Comparison of ENCODE assay signal across 23 cellular contexts in the genomic region with DNA sequence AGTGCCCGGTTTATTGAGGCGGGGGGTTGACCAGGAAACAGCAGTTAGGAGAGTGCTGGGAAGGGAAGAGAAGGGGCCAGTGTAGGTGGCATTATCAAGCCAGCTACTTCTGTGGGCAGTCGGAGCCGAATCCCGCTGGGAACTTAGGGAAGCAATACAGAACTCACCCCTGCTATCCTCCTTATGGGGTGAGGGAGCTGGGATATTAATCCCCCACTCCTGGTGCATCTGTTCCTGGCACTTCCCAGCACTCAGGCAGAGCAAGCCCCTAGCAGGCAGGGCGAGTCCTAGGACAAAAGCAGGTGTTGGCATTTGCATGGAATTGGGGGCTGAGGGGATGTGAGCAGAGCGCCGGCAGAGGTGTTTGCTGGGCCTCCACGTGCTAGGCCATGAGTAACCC. TPM values are rescaled to one million over a fixed set of nuclear protein-coding genes. Genes with fewer than 3 reads are reported as not detected.
DNase-seq lines count a peak whose midpoint lies in the region; ATAC-seq and TF ChIP-seq lines count a peak whose summit lies in the region.
"Had no signal": no experiment of that assay in that cellular context is flagged by ENCODE, and none has a peak within 500 bp of the region (broad histone marks: within the 10 kb centered on the region; RNA-seq: fewer than 3 reads in every experiment).

No MANE protein-coding gene starts in this region.

- TF ChIP-seq EP300 in sigmoid colon (IDR thresholded peaks at IDR 0.05): no peak

- H3K36me3 ChIP-seq in ACC112 (ENCODE audit: insufficient read depth, low read length) (peaks cover 17% of the 10 kb centered on the region), HUES48 (ENCODE audit: control insufficient read depth, insufficient read depth, low read length) (no peaks in the 10 kb centered on the region), endodermal cell (ENCODE audit: control insufficient read depth, insufficient read depth, low read length) (peaks cover 87% of the 10 kb centered on the region), sigmoid colon (no peaks in the 10 kb centered on the region)
- H3K36me3 ChIP-seq: uterus had no signal

- H3K27me3 ChIP-seq in ACC112 (ENCODE audit: insufficient read depth, low read length): no peaks in the 10 kb centered on the region
- no peaks in the 10 kb centered on the region for H3K27me3 ChIP-seq in HUES48 (ENCODE audit: control insufficient read depth, insufficient read depth, low read length)
- no peaks in the 10 kb centered on the region for H3K27me3 ChIP-seq in endodermal cell (ENCODE audit: control insufficient read depth, insufficient read depth, low read length, poor library complexity, severe bottlenecking)
- no peaks in the 10 kb centered on the region for H3K27me3 ChIP-seq in sigmoid colon
- H3K27me3 ChIP-seq: uterus had no signal

- H3K9ac ChIP-seq in HUES48 (ENCODE audit: low read depth, low read length) (no peak overlapping the region), endodermal cell (ENCODE audit: extremely low read depth, low read length, poor library complexity, severe bottlenecking) (no peak overlapping the region)

- 87 to 94% methylated on average over 2 to 9 of the region's 9 CpGs for WGBS in endodermal cell (ENCODE audit: insufficient coverage in 1 of 2, insufficient read length in 1 of 2), 2 experiments
- 94% methylated on average over 9 of the region's 9 CpGs for WGBS in sigmoid colon, 2 donors

- DNase-seq in endodermal cell (no peak), sigmoid colon (peak; percentile 36), SHP77 treated with DMSO at 0.1 percent for 48 hours (lab: John Stamatoyannopoulos, UW) (no peak), hypothalamus (lab: John Stamatoyannopoulos, UW) (no peak), NCI-H2029 treated with DMSO at 0.1 percent for 48 hours (lab: John Stamatoyannopoulos, UW) (no peak)
- DNase-seq in effector memory CD8-positive, alpha-beta T cell: no peak
- DNase-seq: activated CD4-positive, alpha-beta T cell treated with anti-CD3 and anti-CD28 coated beads for 36 hours; activated gamma-delta T cell treated with Interleukin-2 at 50 U/mL for 16 hours; activated T-cell treated with anti-CD3 and anti-CD28 coated beads, Interleukin-2, amount 50 U/mL, for 24 hours; CD4-positive, CD25-positive, alpha-beta regulatory T cell; effector CD8-positive, alpha-beta T cell; H9; hippocampal formation; MM.1S; NCI-H1436 treated with DMSO at 0.1 percent for 48 hours; NCI-H510A; NK-92 treated with Interleukin-12 subunit alpha and Interleukin-12 subunit beta, amount 100 ng/mL, for 24 hours; stimulated activated CD8-positive, alpha-beta memory T cell treated with anti-CD3 and anti-CD28 coated beads, Interleukin-4, amount 100 ng/mL, for 48 hours; T-helper 17 cell; uterus had no signal

- intact Hi-C loops in sigmoid colon (cut with DNase I): no loop called here

- H2AFZ ChIP-seq in ACC112 (ENCODE audit: low read length, unreplicated experiment): no peak overlapping the region

- H3K27ac ChIP-seq in ACC112 (ENCODE audit: low read depth, low read length) (peak overlapping the region; percentile 38), HUES48 (ENCODE audit: low read depth, low read length) (peak overlapping the region; percentile 7), endodermal cell (ENCODE audit: low read depth, low read length) (no peak overlapping the region), sigmoid colon (no peak overlapping the region)

- peaks cover 59% of the 10 kb centered on the region for H3K4me1 Mint-ChIP-seq in endodermal cell
- H3K4me1 Mint-ChIP-seq in effector memory CD8-positive, alpha-beta T cell (ENCODE audit: low read depth in 2 of 2): peaks cover 0 to 4% of the 10 kb centered on the region in 2 donors

- peaks cover 49% of the 10 kb centered on the region for H3K79me2 ChIP-seq in ACC112 (ENCODE audit: control insufficient read depth, insufficient read depth, low read length, unreplicated experiment)

- no peak for ATAC-seq in effector memory CD8-positive, alpha-beta T cell (replicated peaks)
- ATAC-seq: activated CD4-positive, alpha-beta T cell treated with anti-CD3 and anti-CD28 coated beads for 36 hours; T-helper 17 cell had no signal

- peak overlapping the region; percentile 87 for H3K27ac Mint-ChIP-seq in endodermal cell
- H3K27ac Mint-ChIP-seq in effector memory CD8-positive, alpha-beta T cell: no peak overlapping the region
- H3K27ac Mint-ChIP-seq: activated T-cell treated with anti-CD3 and anti-CD28 coated beads, Interleukin-2, amount 50 U/mL, for 24 hours; H9; T-helper 17 cell had no signal

- H3K4me3 Mint-ChIP-seq in endodermal cell: no peak overlapping the region
- no peak overlapping the region for H3K4me3 Mint-ChIP-seq in effector memory CD8-positive, alpha-beta T cell
- H3K4me3 Mint-ChIP-seq: activated CD4-positive, alpha-beta T cell treated with anti-CD3 and anti-CD28 coated beads for 36 hours; activated T-cell treated with anti-CD3 and anti-CD28 coated beads, Interleukin-2, amount 50 U/mL, for 24 hours; CD4-positive, CD25-positive, alpha-beta regulatory T cell; T-helper 17 cell had no signal

- H3K4me1 ChIP-seq in ACC112 (ENCODE audit: control insufficient read depth, insufficient read depth, low read length, unreplicated experiment) (peaks cover 72% of the 10 kb centered on the region), HUES48 (ENCODE audit: control insufficient read depth, insufficient read depth, low read length) (peaks cover 47% of the 10 kb centered on the region), endodermal cell (ENCODE audit: control insufficient read depth, insufficient read depth, low read length) (peaks cover 20% of the 10 kb centered on the region), sigmoid colon (peaks cover 0 to 27% (median 22%) of the 10 kb centered on the region in 4 donors)

- H3K9me3 ChIP-seq in HUES48 (ENCODE audit: control insufficient read depth, insufficient read depth, low read length): no peaks in the 10 kb centered on the region
- H3K9me3 ChIP-seq in endodermal cell (ENCODE audit: control insufficient read depth, low read length): peaks cover 18% of the 10 kb centered on the region
- peaks cover 0 to 3% (median 0%) of the 10 kb centered on the region in 4 donors for H3K9me3 ChIP-seq in sigmoid colon

- peaks cover 75% of the 10 kb centered on the region for H3K36me3 Mint-ChIP-seq in endodermal cell (ENCODE audit: low read depth)
- H3K36me3 Mint-ChIP-seq in effector memory CD8-positive, alpha-beta T cell (ENCODE audit: insufficient read depth): no peaks in the 10 kb centered on the region

- no peaks in the 10 kb centered on the region for H3K27me3 Mint-ChIP-seq in endodermal cell (ENCODE audit: insufficient read depth)
- H3K27me3 Mint-ChIP-seq in effector memory CD8-positive, alpha-beta T cell: peaks cover 20 to 38% of the 10 kb centered on the region in 2 donors
- H3K27me3 Mint-ChIP-seq: activated CD4-positive, alpha-beta T cell treated with anti-CD3 and anti-CD28 coated beads for 36 hours; CD4-positive, CD25-positive, alpha-beta regulatory T cell had no signal

- TF ChIP-seq POLR2A in sigmoid colon (IDR thresholded peaks at IDR 0.05): no peak

- peaks cover 9% of the 10 kb centered on the region for H3K9me3 Mint-ChIP-seq in endodermal cell
- peaks cover 0 to 7% of the 10 kb centered on the region in 2 donors for H3K9me3 Mint-ChIP-seq in effector memory CD8-positive, alpha-beta T cell

- no peak overlapping the region; the same call in 1 of the 2 replicates for H3K4me3 ChIP-seq in ACC112 (ENCODE audit: low read depth, low read length)
- H3K4me3 ChIP-seq in HUES48 (ENCODE audit: low read depth, low read length): no peak overlapping the region
- H3K4me3 ChIP-seq in endodermal cell (ENCODE audit: low read length): no peak overlapping the region
- H3K4me3 ChIP-seq in sigmoid colon: no peak overlapping the region
- H3K4me3 ChIP-seq: K562, uterus had no signal

- TF ChIP-seq CTCF in endodermal cell (conservative IDR thresholded peaks at IDR 0.05): no peak
- TF ChIP-seq CTCF in sigmoid colon (IDR thresholded peaks at IDR 0.05): no peak

RNA-seq across cellular contexts. Expression of gene SMAD6, which starts 48.6 kb away (rescaled TPM):
- 100 to 1,000 TPM; 190 to 213 TPM for total RNA-seq in endodermal cell
- polyA plus RNA-seq in endodermal cell (2013, experiment 1 of 2): 16.0 TPM
- 17.3 TPM for polyA plus RNA-seq in endodermal cell (2013, experiment 2 of 2)
- total RNA-seq in sigmoid colon: 1 to 10 TPM; 4.8 to 8.0 (median 5.8) TPM
- 1 to 10 TPM; 1.8 to 9.2 (median 1.8) TPM for polyA plus RNA-seq in sigmoid colon
- polyA plus RNA-seq: CD4-positive, CD25-positive, alpha-beta regulatory T cell had no signal

Comparison
In these comparisons a context has a peak if more than half of its experiments do, and no peak if none do; other contexts are left out.
1. H3K27ac ChIP-seq: peak in ACC112 (single experiment) and HUES48 (single experiment); none in endodermal cell (single experiment) and sigmoid colon (0 of 4).
2. RNA of gene SMAD6, which starts 48.6 kb away (total RNA-seq): 190 to 213 TPM in endodermal cell; 4.8 to 8.0 TPM in sigmoid colon; every median in the first group is over 10 times any median in the second.